Comparison of ENCODE assay signal across 17 cellular contexts in genomic region chr4:186931519-186931918, GRCh38.
A peak's percentile ranks its signal among the peaks of the same experiment; 100 is the strongest.
DNase-seq lines count a peak whose midpoint lies in the region; ATAC-seq and TF ChIP-seq lines count a peak whose summit lies in the region.
"Had no signal": no experiment of that assay in that cellular context is flagged by ENCODE, and none has a peak within 500 bp of the region (broad histone marks: within the 10 kb centered on the region; RNA-seq: fewer than 3 reads in every experiment).

No MANE protein-coding gene starts in this region.

- no peaks in the 10 kb centered on the region for H3K9me3 ChIP-seq in adipocyte (ENCODE audit: control insufficient read depth, low read length)

- ATAC-seq in GM18520 (IDR thresholded peaks at IDR 0.05; ENCODE audit: unreplicated experiment) (no peak), HG02642 (IDR thresholded peaks at IDR 0.05; ENCODE audit: poor library complexity, unreplicated experiment) (no peak)
- ATAC-seq: activated T-cell treated with anti-CD3 and anti-CD28 coated beads, Interleukin-2, amount 50 U/mL, for 72 hours; left lobe of liver had no signal

- H3K4me3 ChIP-seq in adipocyte (ENCODE audit: low read length) (no peak overlapping the region), foreskin fibroblast (ENCODE audit: low read depth in 1 of 2, low read length in 2 of 2) (no peak overlapping the region)
- H3K4me3 ChIP-seq: spleen had no signal

- no peaks in the 10 kb centered on the region for H3K36me3 ChIP-seq in adipocyte (ENCODE audit: control insufficient read depth, insufficient read depth, low read length, severe bottlenecking)
- H3K36me3 ChIP-seq: spleen had no signal

- DNase-seq in A172 (ENCODE audit: low spot score) (peak; percentile 15), GM04504 (ENCODE audit: low read depth) (peak; percentile 71), adipocyte (ENCODE audit: low read depth) (peak; percentile 68), foreskin fibroblast (peak; percentile 60 to 72), dermis blood vessel endothelial cell (no peak)
- DNase-seq in activated CD4-positive, alpha-beta T cell treated with anti-CD3 and anti-CD28 coated beads for 4 hours, result no peak
- DNase-seq: activated B cell treated with CpG ODN at 0.5 μM for 24 hours; activated T-cell treated with anti-CD3 and anti-CD28 coated beads, Interleukin-2, amount 50 U/mL, for 72 hours; CD4-positive, alpha-beta memory T cell; cortex of kidney; DMS53; KG1; NCI-H2171 treated with DMSO at 0.1 percent for 48 hours; spleen had no signal

- no peaks in the 10 kb centered on the region for H3K27me3 ChIP-seq in adipocyte (replicated peaks; ENCODE audit: control insufficient read depth, insufficient read depth, low read length)
- H3K27me3 ChIP-seq: spleen had no signal

- H3K4me1 ChIP-seq in adipocyte (ENCODE audit: control insufficient read depth, insufficient read depth, low read length), result peaks cover 36% of the 10 kb centered on the region
- H3K4me1 ChIP-seq: spleen had no signal

- no peak overlapping the region for H3K9ac ChIP-seq in adipocyte (ENCODE audit: low read length)

- TF ChIP-seq CTCF in foreskin fibroblast (IDR thresholded peaks at IDR 0.05; ENCODE audit: low read depth, low read length), result no peak

Comparison
In these comparisons a context has a peak if more than half of its experiments do, and no peak if none do; other contexts are left out.
1. DNase-seq: peak in A172 (single experiment), GM04504 (single experiment), adipocyte (single experiment) and foreskin fibroblast (2 of 2); none in activated CD4-positive, alpha-beta T cell treated with anti-CD3 and anti-CD28 coated beads for 4 hours (0 of 2) and dermis blood vessel endothelial cell (single experiment).